In the genomic region with DNA sequence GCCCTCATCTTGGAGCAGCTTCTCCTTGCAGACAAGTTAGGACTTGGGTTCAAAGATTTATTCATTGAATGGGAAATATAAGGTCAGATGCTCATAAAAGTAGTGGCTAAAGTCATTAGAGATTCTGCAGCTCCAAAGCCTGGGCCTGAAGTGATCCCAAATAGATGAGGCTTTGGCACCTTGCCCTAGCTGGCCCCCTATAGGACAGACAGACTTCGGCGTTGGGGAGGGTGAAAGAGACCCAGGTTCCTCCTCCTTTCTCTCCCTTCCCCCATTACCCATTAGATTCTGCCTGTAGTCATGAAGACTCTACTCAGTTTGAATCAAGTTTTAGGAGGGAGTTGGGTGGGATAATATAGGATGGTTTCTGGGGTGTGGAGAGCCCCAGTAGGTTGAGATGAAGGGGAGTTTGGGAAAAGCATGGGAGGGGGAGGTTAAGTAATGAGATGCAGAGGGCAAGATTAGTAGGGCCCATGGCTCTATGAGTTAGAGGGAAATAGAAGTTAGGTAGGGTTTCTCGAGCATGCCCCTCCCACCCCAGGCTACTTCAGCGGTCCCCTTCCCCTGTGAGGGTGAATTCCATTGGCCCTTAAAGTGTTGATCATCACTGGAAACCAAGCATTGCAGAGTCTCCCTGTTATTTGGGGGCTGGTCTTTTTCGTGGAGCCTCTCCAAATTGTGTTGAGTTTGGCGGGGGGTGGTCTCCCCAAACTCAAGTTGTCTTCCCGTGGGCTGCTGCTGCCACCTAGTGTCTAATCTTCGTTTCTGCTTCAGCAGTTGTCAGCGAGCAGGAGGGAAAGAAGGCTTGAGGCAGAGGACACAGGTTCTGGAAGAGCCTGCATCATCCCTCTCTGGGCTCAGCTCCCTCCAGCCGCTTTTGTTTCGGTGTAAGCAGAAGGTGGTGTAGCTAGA, we compare ENCODE assay signal across 8 cellular contexts. TPM values are rescaled to one million over a fixed set of nuclear protein-coding genes. Genes with fewer than 3 reads are reported as not detected.
DNase-seq lines count a peak whose midpoint lies in the region; ATAC-seq and TF ChIP-seq lines count a peak whose summit lies in the region.

No MANE protein-coding gene starts in this region.

- no peaks in the 10 kb centered on the region for H3K36me3 ChIP-seq in PC-3 (ENCODE audit: low read depth, low read length)

- intact Hi-C loops in PC-3 (cut with micrococcal nuclease) (loop anchor here (1.0 to 10.0 kb wide), 3 partner anchors 189 to 301 kb away; no protein-coding TSS in a partner anchor), posterior cingulate gyrus (cut with DNase I) (loop anchor here (1.0 to 5.0 kb wide), 3 partner anchors 50 to 305 kb away; no protein-coding TSS in a partner anchor)

- BruUV-seq in PC-3 (replicated peaks; lab: Mats Ljungman, UMichigan), result no TSS peak

- peak; percentile 97 for TF ChIP-seq CTCF in PC-3 (conservative IDR thresholded peaks at IDR 0.05; ENCODE audit: low read depth, low read length)
- peak; percentile 84 for TF ChIP-seq CTCF in fibroblast of villous mesenchyme (IDR thresholded peaks at IDR 0.05; ENCODE audit: insufficient read depth, low read depth, low read length)

- H2AFZ ChIP-seq in PC-3 (ENCODE audit: low read length), result no peak overlapping the region

- H3K4me3 ChIP-seq in PC-3 (ENCODE audit: low read length) (no peak overlapping the region), fibroblast of villous mesenchyme (ENCODE audit: low read depth, low read length) (no peak overlapping the region)

- 0 out of 2 replicates have a peak overlapping the region, but pooled peaks have one; percentile 21 for H3K4me2 ChIP-seq in PC-3 (ENCODE audit: low read length)

- H3K27me3 ChIP-seq in PC-3 (ENCODE audit: low read length), result no peaks in the 10 kb centered on the region

- H3K9me3 ChIP-seq in PC-3 (ENCODE audit: low read length), result no peaks in the 10 kb centered on the region

- ATAC-seq in PC-3 (peak; percentile 8; the same call in 1 of the 2 replicates), GM21423 (IDR thresholded peaks at IDR 0.05; ENCODE audit: unreplicated experiment) (no peak), GM21825 (IDR thresholded peaks at IDR 0.05; ENCODE audit: unreplicated experiment) (no peak)

- POLR2A ChIA-PET in PC-3 (lab: Charles Lee; ENCODE audit: unreplicated experiment), result interaction anchor here (0.6 kb wide), 1 partner anchor 103 kb away, joined by 19 read pairs; no protein-coding TSS in a partner anchor

- peaks cover 20% of the 10 kb centered on the region for H3K4me1 ChIP-seq in PC-3 (ENCODE audit: insufficient read depth, low read length)

- DNase-seq in COLO668 (lab: John Stamatoyannopoulos, UW; ENCODE audit: unreplicated experiment), result peak; percentile 65
- DNase-seq in HT1080 (ENCODE audit: low read depth), result peak; percentile 47
- peak; percentile 69 for DNase-seq in PC-3
- peak; percentile 35 for DNase-seq in activated T-helper 1 cell treated with Interleukin-2 at 50 U/mL for 16 hours (ENCODE audit: low read depth)
- DNase-seq in fibroblast of villous mesenchyme (ENCODE audit: low read depth), result peak; percentile 71
- DNase-seq in posterior cingulate gyrus, result peak in 9 of 10 donors; percentile 45 to 93 (median 69)

- H3K9ac ChIP-seq in PC-3 (ENCODE audit: low read length), result no peak overlapping the region

- 0 out of 2 replicates have a peak overlapping the region, but pooled peaks have one; percentile 2 for H3K27ac ChIP-seq in PC-3 (ENCODE audit: low read length)

- H3F3A ChIP-seq in PC-3 (ENCODE audit: low read length, unreplicated experiment), result no peaks in the 10 kb centered on the region

- H3K9me2 ChIP-seq in PC-3 (replicated peaks; ENCODE audit: low read length), result no peaks in the 10 kb centered on the region

- H4K20me1 ChIP-seq in PC-3 (ENCODE audit: low read length), result peaks cover 12% of the 10 kb centered on the region

- peaks cover 26% of the 10 kb centered on the region for H3K79me2 ChIP-seq in PC-3 (ENCODE audit: low read length)

- CTCF ChIA-PET in PC-3 (lab: Charles Lee), result interaction anchor here (0.5 to 2.4 kb wide), 6 partner anchors 49 to 215 kb away, joined by 3 to 30 read pairs (median 6); no protein-coding TSS in a partner anchor

RNA-seq across cellular contexts. Expression of a gene that starts 2.1 kb away (rescaled TPM):
- total RNA-seq in HT1080 (2014; rRNA removed; shearing (Covaris generic)), result 9.4 and 10.3 TPM in 2 replicates
- polyA plus RNA-seq in HT1080 (2015; cell fraction: cytosol; rRNA removed), result 10.2 and 11.5 TPM in 2 replicates
- polyA plus RNA-seq in HT1080 (2015; cell fraction: nucleus; rRNA removed), result 17.6 and 24.6 TPM in 2 replicates
- total RNA-seq in PC-3 (2014; rRNA removed) (15.2 and 20.4 TPM in 2 replicates), fibroblast of villous mesenchyme (17.1 and 22.5 TPM in 2 replicates)

RNA-seq across cellular contexts. Expression of a gene that starts 28.9 kb away (rescaled TPM):
- total RNA-seq in HT1080 (2014; rRNA removed; shearing (Covaris generic)), result not detected in 2 replicates
- not detected in 2 replicates for polyA plus RNA-seq in HT1080 (2015; cell fraction: cytosol; rRNA removed)
- polyA plus RNA-seq in HT1080 (2015; cell fraction: nucleus; rRNA removed), result not detected in 2 replicates
- not detected in 2 replicates for total RNA-seq in PC-3 (2014; rRNA removed)
- total RNA-seq in fibroblast of villous mesenchyme, result not detected in 2 replicates
